Comparison of ENCODE assay signal across 9 cellular contexts in genomic region chr15:45399381-45400212, GRCh38. TPM values are rescaled to one million over a fixed set of nuclear protein-coding genes. Genes with fewer than 3 reads are reported as not detected.
DNase-seq lines count a peak whose midpoint lies in the region; ATAC-seq, FAIRE-seq and TF ChIP-seq lines count a peak whose summit lies in the region.
"Had no signal": no experiment of that assay in that cellular context is flagged by ENCODE, and none has a peak within 500 bp of the region (broad histone marks: within the 10 kb centered on the region; RNA-seq: fewer than 3 reads in every experiment).

No MANE protein-coding gene starts in this region.

- no peaks in the 10 kb centered on the region for H3K9me3 ChIP-seq in PC-3 (ENCODE audit: low read length)
- H3K9me3 ChIP-seq in endothelial cell of umbilical vein (replicated peaks; ENCODE audit: control insufficient read depth, insufficient read depth, low read length), result no peaks in the 10 kb centered on the region
- no peaks in the 10 kb centered on the region for H3K9me3 ChIP-seq in neutrophil

- H3K4me1 ChIP-seq in PC-3 (ENCODE audit: insufficient read depth, low read length) (peaks cover 28% of the 10 kb centered on the region), endothelial cell of umbilical vein (ENCODE audit: control insufficient read depth, extremely low read depth, insufficient read depth, low read length) (peaks cover 10% of the 10 kb centered on the region), neutrophil (ENCODE audit: control insufficient read depth in 1 of 2, insufficient read depth in 1 of 2, low read depth in 1 of 2, low read length in 1 of 2) (peaks cover 20 to 23% of the 10 kb centered on the region in 2 experiments)

- H3K9ac ChIP-seq in PC-3 (ENCODE audit: low read length) (no peak overlapping the region), endothelial cell of umbilical vein (replicated peaks; ENCODE audit: extremely low read depth, insufficient read depth, low read length) (no peak overlapping the region)

- peak; percentile 13; the same call in 1 of the 2 replicates for ATAC-seq in PC-3
- ATAC-seq in activated CD4-positive, CD25-positive, alpha-beta regulatory T cell treated with anti-CD3 and anti-CD28 coated beads, Interleukin-2, amount 50 U/mL, for 24 hours, result no peak
- ATAC-seq: T-cell had no signal

- H3F3A ChIP-seq in PC-3 (ENCODE audit: low read length, unreplicated experiment), result no peaks in the 10 kb centered on the region

- BruUV-seq in PC-3 (replicated peaks; lab: Mats Ljungman, UMichigan), result no TSS peak
- no TSS peak for BruUV-seq in endothelial cell of umbilical vein (replicated peaks; lab: Mats Ljungman, UMichigan)

- H4K20me1 ChIP-seq in PC-3 (ENCODE audit: low read length) (peaks cover 9% of the 10 kb centered on the region), endothelial cell of umbilical vein (replicated peaks; ENCODE audit: control insufficient read depth, extremely low read depth, insufficient read depth, low read length) (no peaks in the 10 kb centered on the region)

- H3K4me3 ChIP-seq in PC-3 (ENCODE audit: low read length) (no peak overlapping the region), endothelial cell of umbilical vein (replicated peaks in 1 of 3; ENCODE audit: insufficient read depth in 1 of 3, low read depth in 1 of 3, low read length in 3 of 3) (no peak overlapping the region), neutrophil (ENCODE audit: low read depth in 1 of 2, low read length in 1 of 2) (no peak overlapping the region)

- no peaks in the 10 kb centered on the region for H3K9me3 Mint-ChIP-seq in HFFc6
- H3K9me3 Mint-ChIP-seq: T-cell had no signal

- no peak overlapping the region for H3K4me3 Mint-ChIP-seq in HFFc6
- H3K4me3 Mint-ChIP-seq: T-cell had no signal

- H3K9me1 ChIP-seq in endothelial cell of umbilical vein (replicated peaks; ENCODE audit: control insufficient read depth, extremely low read depth, insufficient read depth, low read length), result no peaks in the 10 kb centered on the region

- FAIRE-seq in endothelial cell of umbilical vein (lab: Jason Lieb, UNC), result peak; percentile 65

- no peaks in the 10 kb centered on the region for H3K27me3 ChIP-seq in PC-3 (ENCODE audit: low read length)
- H3K27me3 ChIP-seq in endothelial cell of umbilical vein (ENCODE audit: control insufficient read depth in 2 of 2, insufficient read depth in 2 of 2, low read length in 2 of 2), result peaks cover 3 to 6% of the 10 kb centered on the region in 2 experiments
- H3K27me3 ChIP-seq in neutrophil, result peaks cover 36% of the 10 kb centered on the region

- in situ Hi-C loops in Caki2 (cut with HindIII; ENCODE audit: low pct_unique_long_range_greater_than_20kb, low sequenced_read_pairs), result no loop called here

- TF ChIP-seq CTCF in HFFc6 (IDR thresholded peaks at IDR 0.05) (peak; percentile 87), PC-3 (conservative IDR thresholded peaks at IDR 0.05; ENCODE audit: low read depth, low read length) (peak; percentile 82), endothelial cell of umbilical vein (IDR thresholded peaks at IDR 0.05; ENCODE audit: extremely low read depth in 1 of 2, insufficient read depth in 1 of 2, low read depth in 1 of 2, low read length in 2 of 2) (peak; percentile 45 to 47), neutrophil (IDR thresholded peaks at IDR 0.05) (peak; percentile 25)

- H3K27ac Mint-ChIP-seq in HFFc6, result no peak overlapping the region
- H3K27ac Mint-ChIP-seq: T-cell had no signal

- H3K27ac ChIP-seq in PC-3 (ENCODE audit: low read length) (no peak overlapping the region), endothelial cell of umbilical vein (ENCODE audit: insufficient read depth, low read depth, low read length) (no peak overlapping the region), neutrophil (no peak overlapping the region)

- POLR2A ChIA-PET in PC-3 (lab: Charles Lee; ENCODE audit: unreplicated experiment), result no interaction called here
- POLR2A ChIA-PET in endothelial cell of umbilical vein (lab: Charles Lee), result no interaction called here

- H3K79me2 ChIP-seq in PC-3 (ENCODE audit: low read length) (peaks cover 34% of the 10 kb centered on the region), endothelial cell of umbilical vein (ENCODE audit: control insufficient read depth, insufficient read depth, low read length) (peaks cover 22% of the 10 kb centered on the region)

- H2AFZ ChIP-seq in PC-3 (ENCODE audit: low read length) (no peak overlapping the region), endothelial cell of umbilical vein (ENCODE audit: low read depth, low read length) (no peak overlapping the region)

- CTCF ChIA-PET in PC-3 (lab: Charles Lee), result interaction anchor here (0.5 kb wide), 1 partner anchor 31 kb away, joined by 4 read pairs; no protein-coding TSS in a partner anchor
- CTCF ChIA-PET in endothelial cell of umbilical vein (lab: Charles Lee), result interaction anchor here (1.0 to 6.9 kb wide), 7 partner anchors 10 to 273 kb away, joined by 3 to 93 read pairs (median 4); no protein-coding TSS in a partner anchor

- H3K4me2 ChIP-seq in PC-3 (ENCODE audit: low read length) (no peak overlapping the region), endothelial cell of umbilical vein (ENCODE audit: insufficient read depth, low read length) (no peak overlapping the region)

- no peaks in the 10 kb centered on the region for H3K9me2 ChIP-seq in PC-3 (replicated peaks; ENCODE audit: low read length)

- peaks cover 15% of the 10 kb centered on the region for H3K4me1 Mint-ChIP-seq in HFFc6 (ENCODE audit: low read depth)

- TF ChIP-seq POLR2A in endothelial cell of umbilical vein (IDR thresholded peaks at IDR 0.05; ENCODE audit: low read depth, low read length), result no peak

- H3K36me3 ChIP-seq in PC-3 (ENCODE audit: low read depth, low read length) (no peaks in the 10 kb centered on the region), endothelial cell of umbilical vein (ENCODE audit: control insufficient read depth in 2 of 2, extremely low read depth in 1 of 2, insufficient read depth in 2 of 2, low read length in 2 of 2) (no peaks in the 10 kb centered on the region), neutrophil (no peaks in the 10 kb centered on the region)

- dilution Hi-C loops in endothelial cell of umbilical vein (cut with MboI; ENCODE audit: extremely low pct_ligation_motif_present, low sequenced_read_pairs), result no loop called here

- peaks cover 11% of the 10 kb centered on the region; the same call in 1 of the 2 replicates for H3K27me3 Mint-ChIP-seq in HFFc6 (ENCODE audit: insufficient read depth)

- no peaks in the 10 kb centered on the region for H3K36me3 Mint-ChIP-seq in HFFc6 (ENCODE audit: low read depth)

- DNase-seq in Caki2 (ENCODE audit: low read depth) (peak; percentile 42), HFFc6 (peak; percentile 68), PC-3 (peak; percentile 89), endothelial cell of umbilical vein (ENCODE audit: low read depth, low spot score) (peak; percentile 55), mesenteric fat pad (ENCODE audit: low spot score) (no peak), T-helper 9 cell (no peak)

- intact Hi-C loops in PC-3 (cut with micrococcal nuclease), result loop anchor here (1.0 to 2.0 kb wide), 5 partner anchors 21 to 236 kb away; partner anchors contain the start of gene GATM
- intact Hi-C loops in endothelial cell of umbilical vein (cut with micrococcal nuclease), result loop anchor here (1.0 kb wide), 3 partner anchors 92 to 236 kb away; no protein-coding TSS in a partner anchor

TF ChIP-seq in endothelial cell of umbilical vein, 7 proteins besides CTCF, POLR2A, EP300 and RAD21:
- TF ChIP-seq MYC (IDR thresholded peaks at IDR 0.05; ENCODE audit: low read depth, low read length) (no peak), JUN (IDR thresholded peaks at IDR 0.05; ENCODE audit: borderline replicate concordance, insufficient read depth, insufficient read length, low read depth) (no peak), GATA2 (IDR thresholded peaks at IDR 0.05; ENCODE audit: insufficient read depth, insufficient read length, low read depth, low read length) (no peak), POLR2AphosphoS5 (IDR thresholded peaks at IDR 0.05; ENCODE audit: insufficient read depth, low read depth, low read length) (no peak), FOS (IDR thresholded peaks at IDR 0.05; ENCODE audit: borderline replicate concordance, insufficient read depth, low read length) (no peak), EZH2 (IDR thresholded peaks at IDR 0.05; ENCODE audit: borderline replicate concordance, low read depth, low read length, severe bottlenecking) (no peak)
- TF ChIP-seq, protein P1, sequence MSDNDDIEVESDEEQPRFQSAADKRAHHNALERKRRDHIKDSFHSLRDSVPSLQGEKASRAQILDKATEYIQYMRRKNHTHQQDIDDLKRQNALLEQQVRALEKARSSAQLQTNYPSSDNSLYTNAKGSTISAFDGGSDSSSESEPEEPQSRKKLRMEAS (IDR thresholded peaks at IDR 0.05; ENCODE audit: insufficient read depth, insufficient read length), result no peak

RNA-seq across cellular contexts. Expression of gene GATM, which starts 21.3 kb away (rescaled TPM):
- total RNA-seq in Caki2 (2014; rRNA removed; shearing (Covaris generic); ENCODE audit: low replicate concordance), result 7.6 and 22.0 TPM in 2 replicates
- total RNA-seq in HFFc6 (2021; fragmentation: NEBNext Ultra II Directional; extraction: Animal tissue kit (Norgen Biotek cat#: 25700)), result under 1 TPM in 3 of 6 experiments, not detected in 3; 0.14 to 0.38 (median 0.14) TPM
- total RNA-seq in PC-3 (2014; rRNA removed) (0.86 and 0.87 TPM in 2 replicates), endothelial cell of umbilical vein (0.48 and 0.60 TPM in 2 replicates), mesenteric fat pad (10.6 TPM)
- polyA plus RNA-seq in endothelial cell of umbilical vein, result 0.16 and 0.21 TPM in 2 replicates
- 0.23 and 0.45 TPM in 2 replicates for polyA plus RNA-seq in endothelial cell of umbilical vein (2011; cell fraction: cytosol; rRNA removed)
- 0.34 and 0.43 TPM in 2 replicates for polyA plus RNA-seq in endothelial cell of umbilical vein (2011; cell fraction: nucleus; rRNA removed)
- polyA plus RNA-seq in endothelial cell of umbilical vein (2012), result 0.07 TPM in 1 of 2 replicates, not detected in the other
- polyA minus RNA-seq in endothelial cell of umbilical vein, result 0.51 and 1.4 TPM in 2 replicates
- polyA minus RNA-seq in endothelial cell of umbilical vein (2011; cell fraction: cytosol; rRNA and poly(A)+ RNA removed), result not detected
- polyA minus RNA-seq in endothelial cell of umbilical vein (2011; cell fraction: nucleus; rRNA and poly(A)+ RNA removed), result 0.38 and 0.91 TPM in 2 replicates

Comparison
In these comparisons a context has a peak if more than half of its experiments do, and no peak if none do; other contexts are left out.
1. DNase-seq: peak in Caki2 (single experiment), HFFc6 (single experiment), PC-3 (single experiment) and endothelial cell of umbilical vein (single experiment); none in mesenteric fat pad (single experiment) and T-helper 9 cell (single experiment).
2. CTCF ChIP-seq: peak in every context shown above with its lines; median percentile 87 in HFFc6; 82 in PC-3; 46 in endothelial cell of umbilical vein; 25 in neutrophil.